ENCODE assay signal across 19 cellular contexts in genomic region chr9:95307538-95307937, GRCh38.
"Had no signal": no experiment of that assay in that cellular context is flagged by ENCODE, and none has a peak within 500 bp of the region (broad histone marks: within the 10 kb centered on the region; RNA-seq: fewer than 3 reads in every experiment).

No MANE protein-coding gene starts in this region.

- H3K36me3 Mint-ChIP-seq: activated CD4-positive, alpha-beta memory T cell treated with anti-CD3 and anti-CD28 coated beads for 36 hours; mesothelial cell of epicardium had no signal

- H3K4me3 Mint-ChIP-seq: activated CD4-positive, alpha-beta memory T cell treated with anti-CD3 and anti-CD28 coated beads for 36 hours; activated naive CD8-positive, alpha-beta T cell; activated T-helper 1 cell treated with anti-CD3 and anti-CD28 coated beads, Interleukin-12 subunit alpha, Interleukin-12 subunit beta, Interleukin-2, Interleukin-4 antibody, amounts not matched to agents 30 ng/mL and 10 ng/mL and 1 ng/mL, durations not matched to agents 14 hours and 24 hours and 36 hours; effector memory CD8-positive, alpha-beta T cell; mesothelial cell of epicardium; stimulated activated naive CD8-positive, alpha-beta T cell treated with anti-CD3 and anti-CD28 coated beads, Interleukin-15, Interleukin-2, amounts not matched to agents 100 ng/mL and 50 ng/mL, for 24 hours; T-helper 1 cell treated with Interleukin-12 subunit alpha and Interleukin-12 subunit beta and Interleukin-4 antibody, amounts not matched to agents 30 μg/mL and 1 μg/mL, for 36 hours had no signal

- H3K27me3 ChIP-seq: esophagus squamous epithelium, right atrium auricular region, tibial nerve, uterus had no signal

- H3K27ac ChIP-seq: esophagus squamous epithelium, lower lobe of right lung, right atrium auricular region, skin epidermis, tibial nerve, uterus had no signal

- ATAC-seq: effector memory CD8-positive, alpha-beta T cell; lower lobe of right lung had no signal

- H3K4me3 ChIP-seq: esophagus squamous epithelium, lower lobe of right lung, right atrium auricular region, skin epidermis, tibial nerve, uterus had no signal

- H3K36me3 ChIP-seq: esophagus squamous epithelium, lower lobe of right lung, right atrium auricular region, tibial nerve, uterus had no signal

- H3K27ac Mint-ChIP-seq: activated CD4-positive, alpha-beta memory T cell treated with anti-CD3 and anti-CD28 coated beads for 36 hours; activated naive CD8-positive, alpha-beta T cell; activated T-helper 1 cell treated with anti-CD3 and anti-CD28 coated beads, Interleukin-12 subunit alpha, Interleukin-12 subunit beta, Interleukin-2, Interleukin-4 antibody, amounts not matched to agents 30 ng/mL and 10 ng/mL and 1 ng/mL, durations not matched to agents 14 hours and 24 hours and 36 hours; effector memory CD8-positive, alpha-beta T cell; mesothelial cell of epicardium; stimulated activated naive CD8-positive, alpha-beta T cell treated with anti-CD3 and anti-CD28 coated beads, Interleukin-15, Interleukin-2, amounts not matched to agents 100 ng/mL and 50 ng/mL, for 24 hours; T-helper 1 cell treated with Interleukin-12 subunit alpha and Interleukin-12 subunit beta and Interleukin-4 antibody, amounts not matched to agents 30 μg/mL and 1 μg/mL, for 36 hours had no signal

- H3K4me1 ChIP-seq: lower lobe of right lung, right atrium auricular region, uterus had no signal

- DNase-seq: activated CD4-positive, alpha-beta memory T cell treated with anti-CD3 and anti-CD28 coated beads for 36 hours; activated CD4-positive, CD25-positive, alpha-beta regulatory T cell treated with anti-CD3 and anti-CD28 coated beads, Interleukin-2, amount 50 U/mL, for 72 hours; activated T-cell treated with anti-CD3 and anti-CD28 coated beads for 4 hours; amygdala; effector memory CD8-positive, alpha-beta T cell; esophagus squamous epithelium; lower lobe of right lung; occipital lobe; stimulated activated CD4-positive, alpha-beta T cell treated with anti-CD3 and anti-CD28 coated beads, Interleukin-15, amount 100 ng/mL, for 24 hours; stimulated activated CD4-positive, alpha-beta T cell treated with anti-CD3 and anti-CD28 coated beads, Interleukin-2, amount 100 ng/mL, for 48 hours; uterus had no signal

- H3K9me3 Mint-ChIP-seq: activated CD4-positive, alpha-beta memory T cell treated with anti-CD3 and anti-CD28 coated beads for 36 hours; activated T-helper 1 cell treated with anti-CD3 and anti-CD28 coated beads, Interleukin-12 subunit alpha, Interleukin-12 subunit beta, Interleukin-2, Interleukin-4 antibody, amounts not matched to agents 30 ng/mL and 10 ng/mL and 1 ng/mL, durations not matched to agents 14 hours and 24 hours and 36 hours; effector memory CD8-positive, alpha-beta T cell; stimulated activated naive CD8-positive, alpha-beta T cell treated with anti-CD3 and anti-CD28 coated beads, Interleukin-15, Interleukin-2, amounts not matched to agents 100 ng/mL and 50 ng/mL, for 24 hours; T-helper 1 cell treated with Interleukin-12 subunit alpha and Interleukin-12 subunit beta and Interleukin-4 antibody, amounts not matched to agents 30 μg/mL and 1 μg/mL, for 36 hours had no signal

- H3K27me3 Mint-ChIP-seq: activated CD4-positive, alpha-beta memory T cell treated with anti-CD3 and anti-CD28 coated beads for 36 hours; activated naive CD8-positive, alpha-beta T cell; effector memory CD8-positive, alpha-beta T cell had no signal

- H3K9me3 ChIP-seq: esophagus squamous epithelium, lower lobe of right lung, right atrium auricular region, tibial nerve, uterus had no signal
